9 cellular contexts compared by ENCODE assay signal in the genomic region with DNA sequence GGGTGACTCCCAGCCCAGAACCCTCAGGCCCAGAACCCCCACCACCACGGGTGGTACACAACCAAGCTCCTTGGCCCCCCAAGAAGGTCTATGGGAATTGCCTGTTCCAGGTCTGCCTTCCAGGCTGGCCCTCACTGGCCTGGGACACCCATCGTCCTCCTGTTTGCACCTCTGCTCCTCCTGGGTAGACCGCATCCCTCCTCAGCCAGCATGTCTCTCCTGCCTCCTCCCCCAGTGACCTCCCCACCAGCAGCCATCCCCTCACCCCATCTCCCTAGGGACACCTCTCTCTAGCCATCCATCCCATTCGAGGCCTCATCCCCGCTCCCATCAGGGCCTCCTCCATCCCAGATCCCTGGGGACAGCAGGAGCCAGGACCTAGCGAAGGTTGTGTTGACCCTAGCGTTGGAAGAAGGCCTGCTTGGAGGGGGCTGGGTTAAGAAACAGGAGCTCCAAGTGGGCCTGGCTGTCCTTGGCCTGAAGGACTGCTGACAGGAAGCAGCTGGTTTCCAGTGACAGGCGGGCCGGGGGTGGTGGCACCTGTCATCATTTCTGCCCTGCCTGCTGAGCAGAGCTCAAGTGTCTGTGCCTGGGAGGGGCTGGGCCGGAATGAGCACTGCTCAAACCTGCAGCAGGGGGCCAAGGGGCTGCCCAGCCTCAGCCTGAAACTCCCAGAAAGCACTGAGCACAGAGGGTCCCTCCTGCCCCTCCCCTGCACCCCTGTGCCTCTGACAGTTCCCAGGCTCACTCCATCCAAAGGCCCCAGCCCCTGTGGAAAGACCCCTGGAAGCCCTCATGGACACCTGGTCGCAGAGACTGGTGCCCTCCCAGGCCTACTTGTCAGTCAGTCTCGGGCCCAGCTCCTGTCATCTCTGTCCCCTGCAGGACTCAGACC.
DNase-seq lines count a peak whose midpoint lies in the region; ATAC-seq, FAIRE-seq and TF ChIP-seq lines count a peak whose summit lies in the region.
"Had no signal": no experiment of that assay in that cellular context is flagged by ENCODE, and none has a peak within 500 bp of the region (broad histone marks: within the 10 kb centered on the region; RNA-seq: fewer than 3 reads in every experiment).

No MANE protein-coding gene starts in this region.

- no peak for FAIRE-seq in HTR-8/SVneo (lab: Jason Lieb, UNC)

- no peaks in the 10 kb centered on the region for H3K36me3 ChIP-seq in colonic mucosa

- ATAC-seq in omental fat pad (ENCODE audit: low FRiP score) (no peak), HG02798 (IDR thresholded peaks at IDR 0.05; ENCODE audit: poor library complexity, unreplicated experiment) (no peak)
- no peak for ATAC-seq in stimulated activated naive CD8-positive, alpha-beta T cell treated with anti-CD3 and anti-CD28 coated beads, Interleukin-15, Interleukin-2, amounts not matched to agents 100 U/mL and 50 U/mL, for 24 hours
- ATAC-seq: activated T-cell treated with anti-CD3 and anti-CD28 coated beads, Interleukin-2, amount 50 U/mL, for 72 hours had no signal

- no peaks in the 10 kb centered on the region for H3K4me1 ChIP-seq in colonic mucosa

- H3K27ac ChIP-seq in colonic mucosa, result no peak overlapping the region

- no peaks in the 10 kb centered on the region for H3K9me3 ChIP-seq in colonic mucosa

- no peak overlapping the region for H3K9ac ChIP-seq in colonic mucosa (ENCODE audit: low read depth in 2 of 2, low read length in 2 of 2)

- TF ChIP-seq CTCF in colonic mucosa (IDR thresholded peaks at IDR 0.05) (no peak), omental fat pad (IDR thresholded peaks at IDR 0.05) (no peak)

- DNase-seq in DMS153 treated with DMSO at 0.1 percent for 48 hours (lab: John Stamatoyannopoulos, UW; ENCODE audit: unreplicated experiment) (peak; percentile 46), NCI-H2029 treated with DMSO at 0.1 percent for 48 hours (lab: John Stamatoyannopoulos, UW) (peak; percentile 39), colonic mucosa (peak; percentile 16), omental fat pad (ENCODE audit: low spot score) (peak; percentile 20), HTR-8/SVneo (ENCODE audit: insufficient read length, low spot score) (no peak)
- DNase-seq in stimulated activated naive CD4-positive, alpha-beta T cell (lab: John Stamatoyannopoulos, UW), result no peak
- DNase-seq in stimulated activated naive CD8-positive, alpha-beta T cell treated with anti-CD3 and anti-CD28 coated beads, Interleukin-15, Interleukin-2, amounts not matched to agents 100 U/mL and 50 U/mL, for 24 hours, result no peak

- intact Hi-C loops in colonic mucosa (cut with DNase I), result no loop called here

- no peak overlapping the region for H3K4me3 ChIP-seq in colonic mucosa

- no peaks in the 10 kb centered on the region for H3K27me3 ChIP-seq in colonic mucosa

Comparison
In these comparisons a context has a peak if more than half of its experiments do, and no peak if none do; other contexts are left out.
1. DNase-seq: peak in DMS153 treated with DMSO at 0.1 percent for 48 hours (single experiment), NCI-H2029 treated with DMSO at 0.1 percent for 48 hours (single experiment), colonic mucosa (single experiment) and omental fat pad (single experiment); none in HTR-8/SVneo (single experiment), stimulated activated naive CD4-positive, alpha-beta T cell (0 of 6) and stimulated activated naive CD8-positive, alpha-beta T cell treated with anti-CD3 and anti-CD28 coated beads, Interleukin-15, Interleukin-2, amounts not matched to agents 100 U/mL and 50 U/mL, for 24 hours (single experiment).